Comparison of ENCODE assay signal across 8 cellular contexts in genomic region chr1:40861227-40862003, GRCh38. TPM values are rescaled to one million over a fixed set of nuclear protein-coding genes. Genes with fewer than 3 reads are reported as not detected.
DNase-seq lines count a peak whose midpoint lies in the region; ATAC-seq and TF ChIP-seq lines count a peak whose summit lies in the region.

No MANE protein-coding gene starts in this region.

- no peak for TF ChIP-seq POLR2A in spleen (IDR thresholded peaks at IDR 0.05)

- H3K9me3 ChIP-seq in iPS-18c (ENCODE audit: control insufficient read depth, insufficient read depth, low read length) (no peaks in the 10 kb centered on the region), spleen (no peaks in the 10 kb centered on the region)

- ATAC-seq in HG03139 (IDR thresholded peaks at IDR 0.05; ENCODE audit: unreplicated experiment): no peak
- ATAC-seq in HG03520 (IDR thresholded peaks at IDR 0.05; ENCODE audit: unreplicated experiment): no peak

- H3K36me3 ChIP-seq in spleen: no peaks in the 10 kb centered on the region

- DNase-seq in NCI-H345 (lab: John Stamatoyannopoulos, UW) (peak; percentile 30), NCI-H345 treated with DMSO at 0.1 percent for 48 hours (lab: John Stamatoyannopoulos, UW; ENCODE audit: unreplicated experiment) (no peak), NCI-H774 (lab: John Stamatoyannopoulos, UW) (peak; percentile 14), astrocyte of the spinal cord (ENCODE audit: low read depth, low spot score) (peak; percentile 47), spleen (peak; percentile 89)

- peak overlapping the region; percentile 68 to 92 (median 86) for H3K27ac ChIP-seq in spleen

- intact Hi-C loops in spleen (cut with DNase I; ENCODE audit: low total_unique reads): loop anchor here (5.0 kb wide), 1 partner anchor 86 kb away; no protein-coding TSS in a partner anchor

- WGBS in spleen, 5 donors: 2 to 14% (median 3%) methylated on average over 43 to 98 of the region's 98 CpGs

- in situ Hi-C loops in astrocyte of the spinal cord (cut with HindIII; ENCODE audit: low sequenced_read_pairs): no loop called here

- H3K4me1 ChIP-seq in spleen: peaks cover 0 to 37% (median 20%) of the 10 kb centered on the region in 6 donors

- peaks cover 0 to 18% (median 0%) of the 10 kb centered on the region in 7 donors for H3K27me3 ChIP-seq in spleen (replicated peaks in 1 of 7)

- TF ChIP-seq CTCF in astrocyte of the spinal cord (IDR thresholded peaks at IDR 0.05; ENCODE audit: low read depth, low read length) (no peak), spleen (IDR thresholded peaks at IDR 0.05 in 8 of 11, conservative IDR thresholded peaks at IDR 0.05 in 3 of 11) (no peak)

- H3K4me3 ChIP-seq in astrocyte of the spinal cord (ENCODE audit: low read depth, low read length) (peak overlapping the region; percentile 50), iPS-18c (ENCODE audit: insufficient read depth, low read depth, low read length) (peak overlapping the region; percentile 61), spleen (peak overlapping the region; percentile 51 to 95 (median 72))

RNA-seq across cellular contexts. Expression of gene CITED4, which starts 0.7 kb away (rescaled TPM):
- 10 to 100 TPM; 36.1 to 98.8 (median 50.4) TPM for total RNA-seq in spleen
- 10 to 100 TPM in 2 of 3 donors, 1 to 10 TPM in 1; 10.0 to 25.5 (median 13.0) TPM for polyA plus RNA-seq in spleen
